ENCODE assay signal across 17 cellular contexts in the genomic region with DNA sequence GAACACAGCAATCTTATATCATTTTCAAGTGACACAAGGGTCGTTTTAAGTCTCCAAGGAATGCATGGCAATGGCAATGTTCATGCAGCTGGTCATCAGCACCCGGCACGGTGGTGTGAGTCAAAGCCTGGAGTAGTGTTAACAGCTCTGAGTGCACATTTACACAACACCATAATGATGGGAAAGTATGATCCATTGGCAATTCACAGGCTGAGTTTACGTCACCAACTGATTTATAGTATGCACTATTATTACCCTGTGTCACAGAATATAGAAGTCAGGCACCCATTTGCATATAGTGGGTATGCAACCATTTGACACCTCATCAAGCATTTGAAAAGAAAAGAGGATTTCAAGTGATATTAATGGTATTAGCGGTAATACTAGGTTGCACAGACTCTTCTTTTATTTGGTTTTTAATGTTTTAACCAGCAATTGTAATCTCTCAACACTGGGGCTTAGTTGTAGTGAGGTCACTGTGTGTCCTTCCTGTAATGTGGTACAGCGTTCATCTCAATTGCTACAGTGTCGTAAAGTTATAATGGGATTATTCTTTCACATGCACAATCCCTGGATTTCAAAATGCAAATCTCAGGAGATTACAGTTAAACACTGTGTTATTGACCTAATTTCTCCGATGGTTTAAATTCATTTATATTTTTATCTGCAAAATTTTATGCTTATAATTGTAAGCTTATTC.
A peak's percentile ranks its signal among the peaks of the same experiment; 100 is the strongest.
DNase-seq lines count a peak whose midpoint lies in the region; ATAC-seq and TF ChIP-seq lines count a peak whose summit lies in the region.
"Had no signal": no experiment of that assay in that cellular context is flagged by ENCODE, and none has a peak within 500 bp of the region (broad histone marks: within the 10 kb centered on the region; RNA-seq: fewer than 3 reads in every experiment).

No MANE protein-coding gene starts in this region.

- H3K4me1 ChIP-seq in HEK293 (ENCODE audit: control insufficient read depth, insufficient read depth, low read length): no peaks in the 10 kb centered on the region
- no peaks in the 10 kb centered on the region for H3K4me1 ChIP-seq in CD4-positive, alpha-beta memory T cell (ENCODE audit: insufficient read depth, low read length)

- no peak overlapping the region for H3K4me3 Mint-ChIP-seq in CD4-positive, alpha-beta memory T cell
- H3K4me3 Mint-ChIP-seq: H9 had no signal

- no peaks in the 10 kb centered on the region for H3K36me3 ChIP-seq in HEK293 (ENCODE audit: control insufficient read depth in 2 of 2, insufficient read depth in 1 of 2, low read length in 2 of 2)
- H3K36me3 ChIP-seq in CD4-positive, alpha-beta memory T cell (ENCODE audit: insufficient read depth, low read length): no peaks in the 10 kb centered on the region

- H3K27ac Mint-ChIP-seq in CD4-positive, alpha-beta memory T cell: no peak overlapping the region
- H3K27ac Mint-ChIP-seq: CD8-positive, alpha-beta memory T cell had no signal

- H3K4me1 Mint-ChIP-seq in CD4-positive, alpha-beta memory T cell: no peaks in the 10 kb centered on the region
- H3K4me1 Mint-ChIP-seq: CD8-positive, alpha-beta memory T cell; H9 had no signal

- CTCF ChIA-PET in HEK293 (lab: Yijun Ruan, JAX): no interaction called here
- CTCF ChIA-PET in CD4-positive, alpha-beta memory T cell (lab: Charles Lee; ENCODE audit: partially characterized antibody): no interaction called here

- ATAC-seq in sciatic nerve: no peak
- ATAC-seq: K562 had no signal

- H3K9me3 Mint-ChIP-seq in CD4-positive, alpha-beta memory T cell: no peaks in the 10 kb centered on the region
- H3K9me3 Mint-ChIP-seq: CD8-positive, alpha-beta memory T cell; H9 had no signal

- TF ChIP-seq CTCF in HEK293 (tag by site-specific recombination; IDR thresholded peaks at IDR 0.05) (no peak), retinal pigment epithelial cell (conservative IDR thresholded peaks at IDR 0.05; ENCODE audit: low read depth, low read length) (no peak)

- H3K4me3 ChIP-seq in HEK293 (ENCODE audit: low read depth, low read length): no peak overlapping the region
- H3K4me3 ChIP-seq in retinal pigment epithelial cell (ENCODE audit: low read length): no peak overlapping the region
- H3K4me3 ChIP-seq in CD4-positive, alpha-beta memory T cell (ENCODE audit: low read length in 2 of 2): no peak overlapping the region
- H3K4me3 ChIP-seq: K562 had no signal

- POLR2A ChIA-PET in HEK293 (lab: Yijun Ruan, JAX): no interaction called here
- POLR2A ChIA-PET in CD4-positive, alpha-beta memory T cell (lab: Charles Lee; ENCODE audit: partially characterized antibody): no interaction called here

- H3K27ac ChIP-seq in HEK293 (ENCODE audit: extremely low read depth, low read depth, low read length): no peak overlapping the region
- H3K27ac ChIP-seq in CD4-positive, alpha-beta memory T cell (ENCODE audit: low read depth, low read length): no peak overlapping the region

- no peaks in the 10 kb centered on the region for H3K27me3 ChIP-seq in CD4-positive, alpha-beta memory T cell (ENCODE audit: insufficient read depth, low read length)

- no peaks in the 10 kb centered on the region for H3K36me3 Mint-ChIP-seq in CD4-positive, alpha-beta memory T cell
- H3K36me3 Mint-ChIP-seq: CD8-positive, alpha-beta memory T cell had no signal

- H3K27me3 Mint-ChIP-seq in CD4-positive, alpha-beta memory T cell: peaks cover 0 to 2% of the 10 kb centered on the region in 2 donors
- H3K27me3 Mint-ChIP-seq: CD8-positive, alpha-beta memory T cell had no signal

- intact Hi-C loops in sciatic nerve (cut with DNase I): no loop called here
- intact Hi-C loops in CD4-positive, alpha-beta memory T cell (cut with micrococcal nuclease): no loop called here

- H3K9me3 ChIP-seq in HEK293 (ENCODE audit: control insufficient read depth, insufficient read depth, low read depth, low read length): no peaks in the 10 kb centered on the region
- H3K9me3 ChIP-seq in CD4-positive, alpha-beta memory T cell (ENCODE audit: control insufficient read depth in 1 of 2, low read length in 2 of 2): no peaks in the 10 kb centered on the region

- DNase-seq in RKO (ENCODE audit: low spot score) (peak; percentile 23), globus pallidus (ENCODE audit: low spot score) (peak; percentile 9), retinal pigment epithelial cell (ENCODE audit: low read depth) (peak; percentile 20), sciatic nerve (ENCODE audit: low spot score) (no peak)
- no peak for DNase-seq in stimulated activated CD4-positive, alpha-beta T cell treated with anti-CD3 and anti-CD28 coated beads, Interleukin-12 subunit alpha, Interleukin-12 subunit beta, amount 100 ng/mL, for 4 hours
- DNase-seq in CD4-positive, alpha-beta memory T cell: no peak
- DNase-seq: CD8-positive, alpha-beta memory T cell; DMS 273 treated with DMSO at 0.1 percent for 48 hours; H9; NCI-H1048; NCI-H146; NCI-H2081 treated with DMSO at 0.1 percent for 48 hours; NCI-H226; NCI-H69; SIG-M5 had no signal

TF ChIP-seq in HEK293, 187 proteins besides CTCF, POLR2A, EP300 and RAD21:
- TF ChIP-seq, protein P1, sequence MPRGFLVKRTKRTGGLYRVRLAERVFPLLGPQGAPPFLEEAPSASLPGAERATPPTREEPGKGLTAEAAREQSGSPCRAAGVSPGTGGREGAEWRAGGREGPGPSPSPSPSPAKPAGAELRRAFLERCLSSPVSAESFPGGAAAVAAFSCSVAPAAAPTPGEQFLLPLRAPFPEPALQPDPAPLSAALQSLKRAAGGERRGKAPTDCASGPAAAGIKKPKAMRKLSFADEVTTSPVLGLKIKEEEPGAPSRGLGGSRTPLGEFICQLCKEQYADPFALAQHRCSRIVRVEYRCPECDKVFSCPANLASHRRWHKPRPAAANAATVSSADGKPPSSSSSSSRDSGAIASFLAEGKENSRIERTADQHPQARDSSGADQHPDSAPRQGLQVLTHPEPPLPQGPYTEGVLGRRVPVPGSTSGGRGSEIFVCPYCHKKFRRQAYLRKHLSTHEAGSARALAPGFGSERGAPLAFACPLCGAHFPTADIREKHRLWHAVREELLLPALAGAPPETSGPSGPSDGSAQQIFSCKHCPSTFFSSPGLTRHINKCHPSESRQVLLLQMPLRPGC (tag by site-specific recombination; IDR thresholded peaks at IDR 0.05): 0 out of 2 replicates have a peak, but pooled peaks have one; percentile 33
- no peak for TF ChIP-seq ZNF707 (tag by site-specific recombination; IDR thresholded peaks at IDR 0.05)
- TF ChIP-seq ZNF629 (tag by site-specific recombination; IDR thresholded peaks at IDR 0.05): peak; percentile 76
- no peak for TF ChIP-seq ZNF335 (tag by site-specific recombination; conservative IDR thresholded peaks at IDR 0.05)
- TF ChIP-seq ZNF132 (tag by site-specific recombination; IDR thresholded peaks at IDR 0.05; ENCODE audit: borderline replicate concordance): no peak
- no peak for TF ChIP-seq ZIC2 (tag by site-specific recombination; IDR thresholded peaks at IDR 0.05)
- TF ChIP-seq ZEB2 (tag by site-specific recombination; IDR thresholded peaks at IDR 0.05): peak; percentile 36; the same call in 1 of the 2 replicates
- no peak for TF ChIP-seq SP3 (tag by site-specific recombination; IDR thresholded peaks at IDR 0.05)
- no peak for TF ChIP-seq ZNF391 (tag by site-specific recombination; IDR thresholded peaks at IDR 0.05; ENCODE audit: borderline replicate concordance, low read depth)

Comparison
In these comparisons a context has a peak if more than half of its experiments do, and no peak if none do; other contexts are left out.
1. DNase-seq: peak in RKO (single experiment), globus pallidus (single experiment) and retinal pigment epithelial cell (single experiment); none in sciatic nerve (single experiment), stimulated activated CD4-positive, alpha-beta T cell treated with anti-CD3 and anti-CD28 coated beads, Interleukin-12 subunit alpha, Interleukin-12 subunit beta, amount 100 ng/mL, for 4 hours (single experiment) and CD4-positive, alpha-beta memory T cell (0 of 5).